1 cellular context compared by ENCODE assay signal in the genomic region with DNA sequence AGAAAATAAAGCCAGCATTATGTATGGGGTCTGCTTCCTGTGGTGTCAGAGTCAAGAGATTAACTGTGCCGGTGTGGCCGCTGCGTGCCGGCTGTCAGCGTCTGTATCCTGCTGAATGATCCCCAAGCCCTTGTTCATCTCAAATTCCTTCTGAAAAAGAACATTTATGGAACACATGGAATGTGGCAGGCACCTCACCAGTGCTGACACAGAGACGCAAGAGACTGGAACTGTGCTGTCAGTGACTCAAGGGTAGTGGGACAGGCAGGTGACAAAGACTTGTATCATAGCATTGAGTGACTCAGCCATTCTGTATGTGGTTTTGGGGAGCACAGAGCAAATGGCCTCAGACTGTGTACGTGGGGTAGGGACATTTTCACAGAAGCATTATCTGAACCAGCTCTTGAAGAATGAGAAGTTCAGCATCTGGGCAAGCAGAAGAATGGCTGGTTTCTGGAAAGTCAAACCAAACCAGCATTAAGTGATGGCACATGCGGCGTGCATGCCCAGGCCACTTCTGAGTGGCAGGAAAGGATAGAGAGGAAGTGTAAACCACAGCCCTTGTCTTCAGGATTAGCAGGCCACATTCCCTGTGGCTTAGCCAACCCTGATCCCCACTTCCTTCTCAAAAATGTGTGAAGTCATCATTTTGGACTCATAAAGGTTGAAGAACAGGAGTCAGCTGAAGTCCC.
TF ChIP-seq lines count a peak whose summit lies in the region.

No MANE protein-coding gene starts in this region.

TF ChIP-seq in SK-N-SH, 30 proteins besides CTCF, POLR2A, EP300 and RAD21 (continued from another document):
- TF ChIP-seq, protein P1, sequence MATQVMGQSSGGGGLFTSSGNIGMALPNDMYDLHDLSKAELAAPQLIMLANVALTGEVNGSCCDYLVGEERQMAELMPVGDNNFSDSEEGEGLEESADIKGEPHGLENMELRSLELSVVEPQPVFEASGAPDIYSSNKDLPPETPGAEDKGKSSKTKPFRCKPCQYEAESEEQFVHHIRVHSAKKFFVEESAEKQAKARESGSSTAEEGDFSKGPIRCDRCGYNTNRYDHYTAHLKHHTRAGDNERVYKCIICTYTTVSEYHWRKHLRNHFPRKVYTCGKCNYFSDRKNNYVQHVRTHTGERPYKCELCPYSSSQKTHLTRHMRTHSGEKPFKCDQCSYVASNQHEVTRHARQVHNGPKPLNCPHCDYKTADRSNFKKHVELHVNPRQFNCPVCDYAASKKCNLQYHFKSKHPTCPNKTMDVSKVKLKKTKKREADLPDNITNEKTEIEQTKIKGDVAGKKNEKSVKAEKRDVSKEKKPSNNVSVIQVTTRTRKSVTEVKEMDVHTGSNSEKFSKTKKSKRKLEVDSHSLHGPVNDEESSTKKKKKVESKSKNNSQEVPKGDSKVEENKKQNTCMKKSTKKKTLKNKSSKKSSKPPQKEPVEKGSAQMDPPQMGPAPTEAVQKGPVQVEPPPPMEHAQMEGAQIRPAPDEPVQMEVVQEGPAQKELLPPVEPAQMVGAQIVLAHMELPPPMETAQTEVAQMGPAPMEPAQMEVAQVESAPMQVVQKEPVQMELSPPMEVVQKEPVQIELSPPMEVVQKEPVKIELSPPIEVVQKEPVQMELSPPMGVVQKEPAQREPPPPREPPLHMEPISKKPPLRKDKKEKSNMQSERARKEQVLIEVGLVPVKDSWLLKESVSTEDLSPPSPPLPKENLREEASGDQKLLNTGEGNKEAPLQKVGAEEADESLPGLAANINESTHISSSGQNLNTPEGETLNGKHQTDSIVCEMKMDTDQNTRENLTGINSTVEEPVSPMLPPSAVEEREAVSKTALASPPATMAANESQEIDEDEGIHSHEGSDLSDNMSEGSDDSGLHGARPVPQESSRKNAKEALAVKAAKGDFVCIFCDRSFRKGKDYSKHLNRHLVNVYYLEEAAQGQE (IDR thresholded peaks at IDR 0.05; ENCODE audit: low read depth, low read length) = no peak
- TF ChIP-seq RFX5 (IDR thresholded peaks at IDR 0.05; ENCODE audit: low read length) (no peak), FOXJ3 (CRISPR knock-in tag; IDR thresholded peaks at IDR 0.05) (no peak), SIN3A (IDR thresholded peaks at IDR 0.05; ENCODE audit: borderline replicate concordance, low read depth, low read length) (no peak), NFIC (IDR thresholded peaks at IDR 0.05; ENCODE audit: borderline replicate concordance) (no peak), MAX (IDR thresholded peaks at IDR 0.05; ENCODE audit: low read depth) (peak; percentile 67; the same call in 1 of the 2 replicates), FOXM1 (IDR thresholded peaks at IDR 0.05; ENCODE audit: low read depth) (no peak), ELF1 (IDR thresholded peaks at IDR 0.05) (no peak)
- TF ChIP-seq, protein P2, sequence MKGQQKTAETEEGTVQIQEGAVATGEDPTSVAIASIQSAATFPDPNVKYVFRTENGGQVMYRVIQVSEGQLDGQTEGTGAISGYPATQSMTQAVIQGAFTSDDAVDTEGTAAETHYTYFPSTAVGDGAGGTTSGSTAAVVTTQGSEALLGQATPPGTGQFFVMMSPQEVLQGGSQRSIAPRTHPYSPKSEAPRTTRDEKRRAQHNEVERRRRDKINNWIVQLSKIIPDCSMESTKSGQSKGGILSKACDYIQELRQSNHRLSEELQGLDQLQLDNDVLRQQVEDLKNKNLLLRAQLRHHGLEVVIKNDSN (IDR thresholded peaks at IDR 0.05; ENCODE audit: borderline replicate concordance, low read depth) = no peak
